Comparison of ENCODE assay signal across 7 cellular contexts in genomic region chr14:39099215-39099614, GRCh38. TPM values are rescaled to one million over a fixed set of nuclear protein-coding genes. Genes with fewer than 3 reads are reported as not detected.
DNase-seq lines count a peak whose midpoint lies in the region; ATAC-seq, FAIRE-seq and TF ChIP-seq lines count a peak whose summit lies in the region.
"Not testable (repeated sequence)": the region's sequence is repeated elsewhere in the genome, so short reads cannot be mapped to it uniquely, and the experiment has no call there.

No MANE protein-coding gene starts in this region.

- peaks cover 31 to 74% (median 53%) of the 10 kb centered on the region in 4 donors for H3K4me1 Mint-ChIP-seq in CD4-positive, CD25-positive, alpha-beta regulatory T cell
- peaks cover 46 to 75% (median 67%) of the 10 kb centered on the region in 3 donors for H3K4me1 Mint-ChIP-seq in CD8-positive, alpha-beta memory T cell
- H3K4me1 Mint-ChIP-seq in T-helper 17 cell, result peaks cover 41% of the 10 kb centered on the region
- peaks cover 55% of the 10 kb centered on the region for H3K4me1 Mint-ChIP-seq in activated naive CD4-positive, alpha-beta T cell treated with anti-CD3 and anti-CD28 coated beads, Interleukin-2, amount 50 U/mL, for 24 hours
- peaks cover 30% of the 10 kb centered on the region for H3K4me1 Mint-ChIP-seq in astrocyte (ENCODE audit: low read depth, unreplicated experiment)

- H4K20me1 ChIP-seq in astrocyte (ENCODE audit: insufficient read depth, low read length), result peaks cover 63% of the 10 kb centered on the region
- peaks cover 66% of the 10 kb centered on the region for H4K20me1 ChIP-seq in hepatocyte (ENCODE audit: insufficient read depth, poor library complexity, severe bottlenecking)
- peaks cover 53% of the 10 kb centered on the region for H4K20me1 ChIP-seq in osteoblast (ENCODE audit: insufficient read depth, low read length)

- not testable (repeated sequence) for FAIRE-seq in astrocyte (lab: Jason Lieb, UNC)

- H3K4me2 ChIP-seq in astrocyte (ENCODE audit: low read length), result not testable (repeated sequence)
- H3K4me2 ChIP-seq in hepatocyte, result peak overlapping the region; percentile 73
- H3K4me2 ChIP-seq in osteoblast (ENCODE audit: insufficient read depth, low read length), result peak overlapping the region; percentile 72

- H3K4me3 Mint-ChIP-seq in CD4-positive, CD25-positive, alpha-beta regulatory T cell, result peak overlapping the region in 1 of 4 donors; percentile 100
- H3K4me3 Mint-ChIP-seq in CD8-positive, alpha-beta memory T cell; T-helper 17 cell; activated naive CD4-positive, alpha-beta T cell treated with anti-CD3 and anti-CD28 coated beads, Interleukin-2, amount 50 U/mL, for 24 hours: not testable (repeated sequence)
- peak overlapping the region; percentile 97 for H3K4me3 Mint-ChIP-seq in astrocyte (ENCODE audit: unreplicated experiment)

- peak overlapping the region; percentile 21 for H3K27ac ChIP-seq in CD4-positive, CD25-positive, alpha-beta regulatory T cell (ENCODE audit: insufficient read depth, low read length, poor library complexity, severe bottlenecking)
- not testable (repeated sequence) for H3K27ac ChIP-seq in CD8-positive, alpha-beta memory T cell (ENCODE audit: low read depth, low read length); astrocyte (ENCODE audit: low read depth, low read length); hepatocyte; osteoblast (ENCODE audit: low read depth, low read length)

- H3K79me2 ChIP-seq in astrocyte (ENCODE audit: insufficient read depth, low read length), result peaks cover 94% of the 10 kb centered on the region
- H3K79me2 ChIP-seq in hepatocyte, result peaks cover 82% of the 10 kb centered on the region
- peaks cover 97% of the 10 kb centered on the region for H3K79me2 ChIP-seq in osteoblast (ENCODE audit: insufficient read depth, low read length)

- not testable (repeated sequence) for H3K9me3 ChIP-seq in CD4-positive, CD25-positive, alpha-beta regulatory T cell (ENCODE audit: control insufficient read depth in 2 of 2, low read length in 2 of 2); CD8-positive, alpha-beta memory T cell (ENCODE audit: low read length); T-helper 17 cell (ENCODE audit: control insufficient read depth, low read length, poor library complexity, severe bottlenecking); astrocyte (ENCODE audit: insufficient read depth, low read depth, low read length); hepatocyte (ENCODE audit: low read depth); osteoblast (ENCODE audit: low read depth, low read length)

- H3K9me3 Mint-ChIP-seq in CD4-positive, CD25-positive, alpha-beta regulatory T cell; CD8-positive, alpha-beta memory T cell; activated naive CD4-positive, alpha-beta T cell treated with anti-CD3 and anti-CD28 coated beads, Interleukin-2, amount 50 U/mL, for 24 hours; astrocyte (ENCODE audit: unreplicated experiment): not testable (repeated sequence)

- H3K27ac Mint-ChIP-seq in CD4-positive, CD25-positive, alpha-beta regulatory T cell, result peak overlapping the region in 1 of 3 donors; percentile 72
- peak overlapping the region in 5 of 8 donors; percentile 23 to 92 (median 58) for H3K27ac Mint-ChIP-seq in CD8-positive, alpha-beta memory T cell
- H3K27ac Mint-ChIP-seq in T-helper 17 cell (peak overlapping the region; percentile 79), astrocyte (ENCODE audit: unreplicated experiment) (peak overlapping the region; percentile 34)
- peak overlapping the region; percentile 12 for H3K27ac Mint-ChIP-seq in activated naive CD4-positive, alpha-beta T cell treated with anti-CD3 and anti-CD28 coated beads, Interleukin-2, amount 50 U/mL, for 24 hours

- not testable (repeated sequence) for H3K9me2 ChIP-seq in hepatocyte (replicated peaks; ENCODE audit: insufficient read depth)

- TF ChIP-seq CTCF in astrocyte (IDR thresholded peaks at IDR 0.05; ENCODE audit: insufficient read depth, low read depth, low read length); hepatocyte (IDR thresholded peaks at IDR 0.05; ENCODE audit: poor library complexity); osteoblast (IDR thresholded peaks at IDR 0.05; ENCODE audit: extremely low read depth, low read depth, low read length): not testable (repeated sequence)

- H3K9ac ChIP-seq in astrocyte (ENCODE audit: low read length), result not testable (repeated sequence)

- H3K36me3 Mint-ChIP-seq in CD4-positive, CD25-positive, alpha-beta regulatory T cell, result peaks cover 13% of the 10 kb centered on the region
- peaks cover 0 to 37% (median 7%) of the 10 kb centered on the region in 3 donors for H3K36me3 Mint-ChIP-seq in CD8-positive, alpha-beta memory T cell
- not testable (repeated sequence) for H3K36me3 Mint-ChIP-seq in T-helper 17 cell (ENCODE audit: low read depth); activated naive CD4-positive, alpha-beta T cell treated with anti-CD3 and anti-CD28 coated beads, Interleukin-2, amount 50 U/mL, for 24 hours; astrocyte (ENCODE audit: low read depth, unreplicated experiment)

- 98% methylated on average over 10 of the region's 10 CpGs for WGBS in hepatocyte (ENCODE audit: low lambda C conversion rate, missing lambda C conversion rate)

- CTCF ChIA-PET in CD8-positive, alpha-beta memory T cell (lab: Charles Lee), result not testable (repeated sequence)

- peaks cover 38% of the 10 kb centered on the region for H3K4me1 ChIP-seq in CD4-positive, CD25-positive, alpha-beta regulatory T cell (ENCODE audit: control insufficient read depth, insufficient read depth, low read length, poor library complexity, severe bottlenecking)
- H3K4me1 ChIP-seq in CD8-positive, alpha-beta memory T cell (ENCODE audit: insufficient read depth, low read length), result peaks cover 32% of the 10 kb centered on the region
- not testable (repeated sequence) for H3K4me1 ChIP-seq in astrocyte (ENCODE audit: insufficient read depth, low read length)
- H3K4me1 ChIP-seq in hepatocyte (ENCODE audit: insufficient read depth) (peaks cover 27% of the 10 kb centered on the region), osteoblast (ENCODE audit: insufficient read depth, low read length) (peaks cover 30% of the 10 kb centered on the region)

- peaks cover 13% of the 10 kb centered on the region for H3K36me3 ChIP-seq in CD4-positive, CD25-positive, alpha-beta regulatory T cell (ENCODE audit: control insufficient read depth, insufficient read depth, low read length)
- H3K36me3 ChIP-seq in CD8-positive, alpha-beta memory T cell (ENCODE audit: insufficient read depth, low read length); hepatocyte (replicated peaks; ENCODE audit: insufficient read depth, low read depth): not testable (repeated sequence)
- peaks cover 13% of the 10 kb centered on the region for H3K36me3 ChIP-seq in astrocyte (ENCODE audit: insufficient read depth, low read length)
- peaks cover 29% of the 10 kb centered on the region for H3K36me3 ChIP-seq in osteoblast (ENCODE audit: insufficient read depth, low read length)

- not testable (repeated sequence) for H3K27me3 ChIP-seq in CD4-positive, CD25-positive, alpha-beta regulatory T cell (ENCODE audit: control insufficient read depth, insufficient read depth, low read length); CD8-positive, alpha-beta memory T cell (ENCODE audit: insufficient read depth, low read length, poor library complexity, severe bottlenecking); astrocyte (ENCODE audit: insufficient read depth, low read length); hepatocyte; osteoblast (ENCODE audit: insufficient read depth, low read length)

- ATAC-seq in CD4-positive, CD25-positive, alpha-beta regulatory T cell (ENCODE audit: low read depth in 2 of 2); T-helper 17 cell: not testable (repeated sequence)

- DNase-seq in CD4-positive, CD25-positive, alpha-beta regulatory T cell; CD8-positive, alpha-beta memory T cell; T-helper 17 cell; astrocyte (ENCODE audit: low read depth); hepatocyte (ENCODE audit: low spot score); osteoblast (ENCODE audit: insufficient read length, low spot score, missing footprints): not testable (repeated sequence)

- POLR2A ChIA-PET in CD8-positive, alpha-beta memory T cell (lab: Charles Lee), result interaction anchor here (0.6 to 1.2 kb wide), 3 partner anchors 14 to 113 kb away, joined by 3 to 4 read pairs (median 3); partner anchors contain the start of genes GEMIN2 and PNN

- not testable (repeated sequence) for H2AFZ ChIP-seq in astrocyte (ENCODE audit: low read depth, low read length); hepatocyte; osteoblast (ENCODE audit: low read length)

- H3K4me3 ChIP-seq in CD4-positive, CD25-positive, alpha-beta regulatory T cell (ENCODE audit: low read depth, low read length); CD8-positive, alpha-beta memory T cell (ENCODE audit: low read length); astrocyte (ENCODE audit: insufficient read depth, low read depth, low read length); hepatocyte; osteoblast (ENCODE audit: insufficient read depth, low read length): not testable (repeated sequence)

- not testable (repeated sequence) for H3K27me3 Mint-ChIP-seq in CD4-positive, CD25-positive, alpha-beta regulatory T cell; CD8-positive, alpha-beta memory T cell; T-helper 17 cell; activated naive CD4-positive, alpha-beta T cell treated with anti-CD3 and anti-CD28 coated beads, Interleukin-2, amount 50 U/mL, for 24 hours; astrocyte (ENCODE audit: low read depth, unreplicated experiment)

RNA-seq across cellular contexts. Expression of gene SEC23A, which starts 3.8 kb away (rescaled TPM):
- 64.5 TPM for total RNA-seq in CD4-positive, CD25-positive, alpha-beta regulatory T cell
- 10 to 100 TPM; 29.5 to 60.3 (median 37.7) TPM for polyA plus RNA-seq in CD4-positive, CD25-positive, alpha-beta regulatory T cell
- total RNA-seq in CD8-positive, alpha-beta memory T cell, result 10 to 100 TPM; 37.4 to 37.9 TPM
- 43.6 TPM for polyA plus RNA-seq in CD8-positive, alpha-beta memory T cell
- total RNA-seq in T-helper 17 cell (10 to 100 TPM; 59.8 to 66.5 TPM), astrocyte (229 and 235 TPM in 2 replicates), hepatocyte (172 and 193 TPM in 2 replicates), osteoblast (322 and 326 TPM in 2 replicates)
- 81.5 and 99.8 TPM in 2 replicates for polyA plus RNA-seq in hepatocyte

RNA-seq across cellular contexts. Expression of gene GEMIN2, which starts 14.9 kb away (rescaled TPM):
- total RNA-seq in CD4-positive, CD25-positive, alpha-beta regulatory T cell, result 15.0 TPM
- polyA plus RNA-seq in CD4-positive, CD25-positive, alpha-beta regulatory T cell, result 10 to 100 TPM; 13.4 to 18.8 (median 18.0) TPM
- 10 to 100 TPM; 17.0 to 18.1 TPM for total RNA-seq in CD8-positive, alpha-beta memory T cell
- 10.1 TPM for polyA plus RNA-seq in CD8-positive, alpha-beta memory T cell
- total RNA-seq in T-helper 17 cell (10 to 100 TPM; 12.6 to 14.7 TPM), astrocyte (12.4 and 16.5 TPM in 2 replicates), hepatocyte (24.7 and 28.3 TPM in 2 replicates), osteoblast (15.3 and 24.2 TPM in 2 replicates)
- polyA plus RNA-seq in hepatocyte, result 9.0 and 12.4 TPM in 2 replicates
